In genomic region chr15:78541744-78542034, GRCh38 we compare ENCODE assay signal across 9 cellular contexts. TPM values are rescaled to one million over a fixed set of nuclear protein-coding genes. Genes with fewer than 3 reads are reported as not detected.
DNase-seq lines count a peak whose midpoint lies in the region; ATAC-seq and TF ChIP-seq lines count a peak whose summit lies in the region.
"Had no signal": no experiment of that assay in that cellular context is flagged by ENCODE, and none has a peak within 500 bp of the region (broad histone marks: within the 10 kb centered on the region; RNA-seq: fewer than 3 reads in every experiment).

No MANE protein-coding gene starts in this region.

- peaks cover 28% of the 10 kb centered on the region for H3K4me1 ChIP-seq in CD8-positive, alpha-beta T cell (ENCODE audit: insufficient read depth, low read length)
- H3K4me1 ChIP-seq in OCI-LY1 (ENCODE audit: insufficient read depth, low read length, severe bottlenecking) (peaks cover 21% of the 10 kb centered on the region), endocrine pancreas (ENCODE audit: control insufficient read depth, insufficient read depth, low read length) (peaks cover 12% of the 10 kb centered on the region), neuron (ENCODE audit: insufficient read depth, low read length) (peaks cover 24% of the 10 kb centered on the region)

- POLR2A ChIA-PET in CD8-positive, alpha-beta T cell (lab: Charles Lee) = interaction anchor here (1.3 to 2.6 kb wide), 3 partner anchors 24 to 104 kb away, joined by 3 to 20 read pairs (median 7); partner anchors contain the start of genes CHRNA5 and IREB2

- peak overlapping the region; percentile 88 for H3K4me3 Mint-ChIP-seq in CD8-positive, alpha-beta T cell

- no peak overlapping the region for H2AFZ ChIP-seq in OCI-LY1 (ENCODE audit: low read length)
- no peak overlapping the region for H2AFZ ChIP-seq in neuron (ENCODE audit: low read depth, low read length)

- DNase-seq in CD8-positive, alpha-beta T cell = no peak
- DNase-seq in activated gamma-delta T cell (lab: John Stamatoyannopoulos, UW) (no peak), NCI-H2171 (lab: John Stamatoyannopoulos, UW) (no peak)
- no peak for DNase-seq in stimulated activated CD4-positive, alpha-beta T cell treated with anti-CD3 and anti-CD28 coated beads, Interleukin-4, amount 100 ng/mL, for 1 hour
- DNase-seq in stimulated activated CD4-positive, alpha-beta T cell treated with anti-CD3 and anti-CD28 coated beads, Interleukin-12 subunit alpha, Interleukin-12 subunit beta, amount 100 ng/mL, for 4 hours = no peak
- DNase-seq: activated CD4-positive, alpha-beta T cell treated with anti-CD3 and anti-CD28 coated beads, Interleukin-2, amount 50 U/mL, for 1 hour had no signal

- H3K79me2 ChIP-seq in OCI-LY1 (ENCODE audit: insufficient read depth, low read length) = peaks cover 24% of the 10 kb centered on the region

- intact Hi-C loops in CD8-positive, alpha-beta T cell (cut with DNase I, micrococcal nuclease) = loop anchor here (2.0 to 10.0 kb wide), 4 partner anchors 243 to 773 kb away; partner anchors contain the start of genes MORF4L1 (in 2 of the 2), IDH3A (in 1 of the 2), SKIC8 (in 1 of the 2) and TMED3 (in 1 of the 2)

- peak overlapping the region; percentile 75 for H3K4me2 ChIP-seq in OCI-LY1 (ENCODE audit: low read length)

- no peaks in the 10 kb centered on the region for H4K20me1 ChIP-seq in OCI-LY1 (ENCODE audit: insufficient read depth, low read length)

- peaks cover 35% of the 10 kb centered on the region for H3K4me1 Mint-ChIP-seq in CD8-positive, alpha-beta T cell (ENCODE audit: low read depth)

- no peaks in the 10 kb centered on the region for H3K9me3 ChIP-seq in CD8-positive, alpha-beta T cell (ENCODE audit: low read length)
- H3K9me3 ChIP-seq in OCI-LY1 (ENCODE audit: low read length) = no peaks in the 10 kb centered on the region
- no peaks in the 10 kb centered on the region for H3K9me3 ChIP-seq in endocrine pancreas (ENCODE audit: control insufficient read depth, low read length)
- H3K9me3 ChIP-seq in neuron (ENCODE audit: low read length) = no peaks in the 10 kb centered on the region

- no peaks in the 10 kb centered on the region for H3K27me3 ChIP-seq in CD8-positive, alpha-beta T cell (ENCODE audit: insufficient read depth, low read length)
- H3K27me3 ChIP-seq in OCI-LY1 (ENCODE audit: insufficient read depth, low read length) = no peaks in the 10 kb centered on the region
- H3K27me3 ChIP-seq in endocrine pancreas (ENCODE audit: control insufficient read depth, insufficient read depth, low read length) = no peaks in the 10 kb centered on the region
- no peaks in the 10 kb centered on the region for H3K27me3 ChIP-seq in neuron (ENCODE audit: insufficient read depth, low read length)

- peaks cover 54% of the 10 kb centered on the region for H3K36me3 Mint-ChIP-seq in CD8-positive, alpha-beta T cell

- no peak for ATAC-seq in CD8-positive, alpha-beta T cell

- H3K27ac ChIP-seq in CD8-positive, alpha-beta T cell (ENCODE audit: low read depth, low read length) = peak overlapping the region; percentile 89
- H3K27ac ChIP-seq in OCI-LY1 (ENCODE audit: low read depth, low read length, poor library complexity, severe bottlenecking) = no peak overlapping the region

- H3K27me3 Mint-ChIP-seq in CD8-positive, alpha-beta T cell (ENCODE audit: low read depth) = no peaks in the 10 kb centered on the region

- H3K9me2 ChIP-seq in OCI-LY1 (ENCODE audit: low read depth, low read length) = no peaks in the 10 kb centered on the region

- peak overlapping the region; percentile 85 for H3K4me3 ChIP-seq in CD8-positive, alpha-beta T cell (ENCODE audit: low read depth, low read length)
- peak overlapping the region; percentile 89 for H3K4me3 ChIP-seq in OCI-LY1 (ENCODE audit: low read depth, low read length, poor library complexity, severe bottlenecking)
- peak overlapping the region; percentile 86 for H3K4me3 ChIP-seq in endocrine pancreas (ENCODE audit: control insufficient read depth, insufficient read depth, low read length)
- H3K4me3 ChIP-seq in neuron (ENCODE audit: low read length) = peak overlapping the region; percentile 94

- CTCF ChIA-PET in CD8-positive, alpha-beta T cell (lab: Charles Lee) = no interaction called here

- no peaks in the 10 kb centered on the region for H3K9me3 Mint-ChIP-seq in CD8-positive, alpha-beta T cell

- TF ChIP-seq CTCF in CD8-positive, alpha-beta T cell (IDR thresholded peaks at IDR 0.05) = no peak
- no peak for TF ChIP-seq CTCF in OCI-LY1 (IDR thresholded peaks at IDR 0.05; ENCODE audit: low read length)

- peak overlapping the region; percentile 94 for H3K9ac ChIP-seq in OCI-LY1 (ENCODE audit: low read length)
- H3K9ac ChIP-seq in endocrine pancreas (ENCODE audit: control insufficient read depth, insufficient read depth, low read length) = no peak overlapping the region

- peaks cover 17% of the 10 kb centered on the region for H3K36me3 ChIP-seq in CD8-positive, alpha-beta T cell (ENCODE audit: insufficient read depth, low read length)
- H3K36me3 ChIP-seq in OCI-LY1 (ENCODE audit: insufficient read depth, low read length) = peaks cover 52% of the 10 kb centered on the region
- H3K36me3 ChIP-seq in endocrine pancreas (ENCODE audit: control insufficient read depth, insufficient read depth, low read length) = no peaks in the 10 kb centered on the region
- peaks cover 40% of the 10 kb centered on the region for H3K36me3 ChIP-seq in neuron (ENCODE audit: insufficient read depth, low read length)

- peak overlapping the region; percentile 95 for H3K27ac Mint-ChIP-seq in CD8-positive, alpha-beta T cell

- H3F3A ChIP-seq in OCI-LY1 (ENCODE audit: insufficient read depth, low read length) = no peaks in the 10 kb centered on the region

RNA-seq across cellular contexts. Expression of gene PSMA4, which starts 1.4 kb away (rescaled TPM):
- 10 to 100 TPM; 72.8 to 79.4 TPM for total RNA-seq in CD8-positive, alpha-beta T cell

RNA-seq across cellular contexts. Expression of gene CHRNA5, which starts 23.6 kb away (rescaled TPM):
- under 1 TPM in 1 of 2 experiments, not detected in 1; 0.56 TPM for total RNA-seq in CD8-positive, alpha-beta T cell

RNA-seq across cellular contexts. Expression of gene HYKK, which starts 34.3 kb away (rescaled TPM):
- 1 to 10 TPM; 1.6 to 2.3 TPM for total RNA-seq in CD8-positive, alpha-beta T cell
